Comparison of ENCODE assay signal across 8 cellular contexts in genomic region chr7:151059362-151060112, GRCh38. TPM values are rescaled to one million over a fixed set of nuclear protein-coding genes. Genes with fewer than 3 reads are reported as not detected.
DNase-seq lines count a peak whose midpoint lies in the region; ATAC-seq and TF ChIP-seq lines count a peak whose summit lies in the region.

A gene with protein sequence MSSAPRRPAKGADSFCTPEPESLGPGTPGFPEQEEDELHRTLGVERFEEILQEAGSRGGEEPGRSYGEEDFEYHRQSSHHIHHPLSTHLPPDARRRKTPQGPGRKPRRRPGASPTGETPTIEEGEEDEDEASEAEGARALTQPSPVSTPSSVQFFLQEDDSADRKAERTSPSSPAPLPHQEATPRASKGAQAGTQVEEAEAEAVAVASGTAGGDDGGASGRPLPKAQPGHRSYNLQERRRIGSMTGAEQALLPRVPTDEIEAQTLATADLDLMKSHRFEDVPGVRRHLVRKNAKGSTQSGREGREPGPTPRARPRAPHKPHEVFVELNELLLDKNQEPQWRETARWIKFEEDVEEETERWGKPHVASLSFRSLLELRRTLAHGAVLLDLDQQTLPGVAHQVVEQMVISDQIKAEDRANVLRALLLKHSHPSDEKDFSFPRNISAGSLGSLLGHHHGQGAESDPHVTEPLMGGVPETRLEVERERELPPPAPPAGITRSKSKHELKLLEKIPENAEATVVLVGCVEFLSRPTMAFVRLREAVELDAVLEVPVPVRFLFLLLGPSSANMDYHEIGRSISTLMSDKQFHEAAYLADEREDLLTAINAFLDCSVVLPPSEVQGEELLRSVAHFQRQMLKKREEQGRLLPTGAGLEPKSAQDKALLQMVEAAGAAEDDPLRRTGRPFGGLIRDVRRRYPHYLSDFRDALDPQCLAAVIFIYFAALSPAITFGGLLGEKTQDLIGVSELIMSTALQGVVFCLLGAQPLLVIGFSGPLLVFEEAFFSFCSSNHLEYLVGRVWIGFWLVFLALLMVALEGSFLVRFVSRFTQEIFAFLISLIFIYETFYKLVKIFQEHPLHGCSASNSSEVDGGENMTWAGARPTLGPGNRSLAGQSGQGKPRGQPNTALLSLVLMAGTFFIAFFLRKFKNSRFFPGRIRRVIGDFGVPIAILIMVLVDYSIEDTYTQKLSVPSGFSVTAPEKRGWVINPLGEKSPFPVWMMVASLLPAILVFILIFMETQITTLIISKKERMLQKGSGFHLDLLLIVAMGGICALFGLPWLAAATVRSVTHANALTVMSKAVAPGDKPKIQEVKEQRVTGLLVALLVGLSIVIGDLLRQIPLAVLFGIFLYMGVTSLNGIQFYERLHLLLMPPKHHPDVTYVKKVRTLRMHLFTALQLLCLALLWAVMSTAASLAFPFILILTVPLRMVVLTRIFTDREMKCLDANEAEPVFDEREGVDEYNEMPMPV (plus strand): TSS chr7:151059589. CDS start chr7:151061988, 2,399 bp downstream.

- H3K4me1 Mint-ChIP-seq in T-helper 17 cell (peaks cover 28% of the 10 kb centered on the region), progenitor cell of endocrine pancreas (ENCODE audit: low read depth) (peaks cover 37% of the 10 kb centered on the region)

- H3K27me3 Mint-ChIP-seq in T-helper 17 cell = no peaks in the 10 kb centered on the region
- no peaks in the 10 kb centered on the region for H3K27me3 Mint-ChIP-seq in progenitor cell of endocrine pancreas

- peak within 1 kb of the TSS; percentile 96 for H3K4me3 Mint-ChIP-seq in T-helper 17 cell
- peak within 1 kb of the TSS; percentile 89 for H3K4me3 Mint-ChIP-seq in progenitor cell of endocrine pancreas (ENCODE audit: low read depth)

- intact Hi-C loops in left ventricle myocardium inferior (cut with micrococcal nuclease) = no loop called here
- intact Hi-C loops in aorta (cut with DNase I) = loop anchor here in 1 of 2 donors (2.0 kb wide), 1 partner anchor 31 kb away; the partner anchor contains the start of gene ABCB8

- H3K27ac ChIP-seq in left ventricle myocardium inferior (replicated peaks) = peak within 1 kb of the TSS; percentile 97
- H3K27ac ChIP-seq in aorta (ENCODE audit: low read depth in 1 of 2, low read length in 2 of 2) = peak within 1 kb of the TSS; percentile 28 to 93

- no peaks in the 10 kb centered on the region for H3K9me3 Mint-ChIP-seq in progenitor cell of endocrine pancreas (ENCODE audit: low read depth)

- TF ChIP-seq CTCF in LNCaP clone FGC (IDR thresholded peaks at IDR 0.05; ENCODE audit: control insufficient read depth, extremely low read depth, insufficient read depth) = peak; percentile 29; the same call in 1 of the 2 replicates
- TF ChIP-seq CTCF in left ventricle myocardium inferior (IDR thresholded peaks at IDR 0.05; ENCODE audit: borderline replicate concordance) = peak; percentile 60
- peak; percentile 75 for TF ChIP-seq CTCF in progenitor cell of endocrine pancreas (IDR thresholded peaks at IDR 0.05; ENCODE audit: unreplicated experiment)

- H3K27me3 ChIP-seq in left ventricle myocardium inferior (ENCODE audit: low read depth) (no peaks in the 10 kb centered on the region), aorta (ENCODE audit: control insufficient read depth in 1 of 2, insufficient read depth in 2 of 2, low read length in 1 of 2) (no peaks in the 10 kb centered on the region)

- H3K4me3 ChIP-seq in LNCaP clone FGC (ENCODE audit: low read depth, low read length) (peak within 1 kb of the TSS; percentile 90), left ventricle myocardium inferior (peak within 1 kb of the TSS; percentile 93), aorta (ENCODE audit: low read length in 2 of 2) (peak within 1 kb of the TSS; percentile 57 to 75)

- H3K9me3 ChIP-seq in T-helper 17 cell (ENCODE audit: control insufficient read depth, low read length, poor library complexity, severe bottlenecking) = no peaks in the 10 kb centered on the region
- no peaks in the 10 kb centered on the region for H3K9me3 ChIP-seq in left ventricle myocardium inferior (replicated peaks)
- H3K9me3 ChIP-seq in aorta (ENCODE audit: control insufficient read depth, low read length) = no peaks in the 10 kb centered on the region

- 1% methylated on average over 53 to 75 of the region's 75 CpGs for WGBS in aorta, 2 donors

- H3K36me3 ChIP-seq in left ventricle myocardium inferior (peaks cover 6% of the 10 kb centered on the region), aorta (ENCODE audit: control insufficient read depth in 1 of 2, insufficient read depth in 2 of 2, low read length in 1 of 2) (no peaks in the 10 kb centered on the region)

- ATAC-seq in GM21528 (IDR thresholded peaks at IDR 0.05; ENCODE audit: low FRiP score, unreplicated experiment) = peak; percentile 32
- ATAC-seq in T-helper 17 cell = no peak
- peak; percentile 80 for ATAC-seq in aorta (ENCODE audit: low FRiP score)

- DNase-seq in DMS53 (lab: John Stamatoyannopoulos, UW) (peak; percentile 92), LNCaP clone FGC (ENCODE audit: low read depth) (no peak), T-helper 17 cell (peak; percentile 61 to 68 (median 64)), amygdala (lab: John Stamatoyannopoulos, UW) (peak in 55 of 56 donors; percentile 37 to 95 (median 78)), left ventricle myocardium inferior (peak; percentile 86), progenitor cell of endocrine pancreas (ENCODE audit: low spot score, unreplicated experiment) (peak; percentile 52), aorta (peak; percentile 89 to 94)

- H3K27ac Mint-ChIP-seq in T-helper 17 cell (peak within 1 kb of the TSS; percentile 89), progenitor cell of endocrine pancreas (peak within 1 kb of the TSS; percentile 97)

- H3K4me1 ChIP-seq in left ventricle myocardium inferior (peaks cover 69% of the 10 kb centered on the region), aorta (ENCODE audit: control insufficient read depth in 1 of 2, insufficient read depth in 2 of 2, low read length in 2 of 2) (no peaks in the 10 kb centered on the region)

- H3K36me3 Mint-ChIP-seq in T-helper 17 cell (ENCODE audit: low read depth) = no peaks in the 10 kb centered on the region
- H3K36me3 Mint-ChIP-seq in progenitor cell of endocrine pancreas (ENCODE audit: insufficient read depth) = peaks cover 3% of the 10 kb centered on the region

RNA-seq across cellular contexts. Expression of the gene that starts here (rescaled TPM):
- 10 to 100 TPM; 48.9 to 61.3 TPM for total RNA-seq in T-helper 17 cell
- total RNA-seq in left ventricle myocardium inferior = 62.9 TPM
- 208 and 213 TPM in 2 replicates for total RNA-seq in progenitor cell of endocrine pancreas
- total RNA-seq in aorta = 100 to 1,000 TPM; 118 to 128 TPM
- polyA plus RNA-seq in aorta = 100 to 1,000 TPM in 1 of 2 donors, 10 to 100 TPM in 1; 37.1 to 215 TPM
